ENCODE assay signal across 21 cellular contexts in the genomic region with DNA sequence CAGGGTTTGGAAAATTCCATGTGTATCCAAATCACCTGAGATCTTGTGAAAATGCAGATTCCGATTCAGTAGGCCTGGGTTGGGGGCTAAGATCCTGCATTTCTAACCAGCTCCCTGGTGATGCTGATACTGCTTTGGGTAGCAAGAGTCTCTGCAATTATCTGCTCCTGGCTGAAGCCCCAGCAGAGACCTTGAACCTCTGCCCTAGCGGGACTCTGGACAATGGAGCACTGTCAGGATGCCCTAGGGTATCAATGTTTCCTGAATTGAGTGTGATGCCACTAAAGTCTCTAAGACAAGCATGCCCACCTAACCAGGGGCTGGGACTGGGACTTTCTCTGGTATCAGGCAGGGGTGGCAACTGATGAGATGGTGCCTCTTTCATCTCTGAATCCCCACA.
"Had no signal": no experiment of that assay in that cellular context is flagged by ENCODE, and none has a peak within 500 bp of the region (broad histone marks: within the 10 kb centered on the region; RNA-seq: fewer than 3 reads in every experiment).

No MANE protein-coding gene starts in this region.

- H3K4me1 ChIP-seq: colonic mucosa, foreskin keratinocyte, gastroesophageal sphincter, left lung, lower lobe of right lung had no signal

- H3K27me3 ChIP-seq: colonic mucosa, gastroesophageal sphincter, left lung had no signal

- H3K9me3 ChIP-seq: colonic mucosa, left lung, lower lobe of right lung, mucosa of descending colon had no signal

- H3K4me3 ChIP-seq: colonic mucosa, esophagus muscularis mucosa, gastroesophageal sphincter, heart left ventricle, hepatocyte, left lung, lower lobe of right lung, mucosa of descending colon had no signal

- DNase-seq: colonic mucosa; cortex of kidney; effector CD8-positive, alpha-beta T cell; effector memory CD8-positive, alpha-beta T cell; foreskin keratinocyte; heart left ventricle; hypothalamus; immature natural killer cell; islet precursor cell; kidney; kidney glomerular epithelial cell; left colon; left lung; left ventricle myocardium superior; lower lobe of right lung; mesenchymal stem cell; naive B cell had no signal

- H3K4me2 ChIP-seq: hepatocyte had no signal

- ATAC-seq: effector memory CD8-positive, alpha-beta T cell; foreskin keratinocyte; gastroesophageal sphincter; heart left ventricle; left colon; left ventricle myocardium superior; mucosa of descending colon had no signal

- H3K36me3 ChIP-seq: colonic mucosa, esophagus muscularis mucosa, gastroesophageal sphincter, heart left ventricle, left lung, lower lobe of right lung had no signal

- H3K27ac ChIP-seq: colonic mucosa, esophagus muscularis mucosa, foreskin keratinocyte, gastroesophageal sphincter, heart left ventricle, hepatocyte, left lung, lower lobe of right lung had no signal
